Comparison of ENCODE assay signal across 21 cellular contexts in genomic region chr6:51684038-51684437, GRCh38.
"Had no signal": no experiment of that assay in that cellular context is flagged by ENCODE, and none has a peak within 500 bp of the region (broad histone marks: within the 10 kb centered on the region; RNA-seq: fewer than 3 reads in every experiment).

No MANE protein-coding gene starts in this region.

- H3K36me3 Mint-ChIP-seq: brain had no signal

- H3K4me1 ChIP-seq: colonic mucosa had no signal

- DNase-seq: activated CD4-positive, alpha-beta T cell treated with anti-CD3 and anti-CD28 coated beads, Interleukin-2, amount 10 ng/mL, durations not matched to agents 7 days and 5 days; activated CD8-positive, alpha-beta T cell treated with anti-CD3 and anti-CD28 coated beads, Interleukin-2, amount 10 ng/mL, durations not matched to agents 7 days and 5 days; activated naive CD4-positive, alpha-beta T cell treated with anti-CD3 and anti-CD28 coated beads for 36 hours; activated T-cell treated with anti-CD3 and anti-CD28 coated beads, Interleukin-2, amount 50 U/mL, for 24 hours; anterior cingulate cortex; central memory CD4-positive, alpha-beta T cell; colonic mucosa; left cardiac atrium; midbrain; nucleus accumbens; stimulated activated CD4-positive, alpha-beta T cell treated with anti-CD3 and anti-CD28 coated beads, Interleukin-12 subunit alpha, Interleukin-12 subunit beta, amount 100 ng/mL, for 4 hours; stimulated activated CD4-positive, alpha-beta T cell treated with anti-CD3 and anti-CD28 coated beads, Interleukin-1b, Interleukin-23, amount 100 ng/mL, for 48 hours; stimulated activated naive CD4-positive, alpha-beta T cell treated with Interleukin-2 at 50 U/mL for 16 hours; substantia nigra; tibial artery had no signal

- H3K4me3 Mint-ChIP-seq: activated CD4-positive, alpha-beta T cell treated with anti-CD3 and anti-CD28 coated beads, Interleukin-2, amount 10 ng/mL, durations not matched to agents 7 days and 5 days; activated CD8-positive, alpha-beta T cell treated with anti-CD3 and anti-CD28 coated beads, Interleukin-2, amount 10 ng/mL, durations not matched to agents 7 days and 5 days; activated naive CD4-positive, alpha-beta T cell treated with anti-CD3 and anti-CD28 coated beads for 36 hours; activated T-cell treated with anti-CD3 and anti-CD28 coated beads, Interleukin-2, amount 50 U/mL, for 24 hours; brain; nephron; T-helper 1 cell treated with Interleukin-12 subunit alpha and Interleukin-12 subunit beta and Interleukin-4 antibody, amounts not matched to agents 30 μg/mL and 1 μg/mL, for 36 hours had no signal

- H3K4me3 ChIP-seq: colonic mucosa, esophagus muscularis mucosa, lung, tibial artery had no signal

- H3K4me1 Mint-ChIP-seq: activated CD4-positive, alpha-beta T cell treated with anti-CD3 and anti-CD28 coated beads, Interleukin-2, amount 10 ng/mL, durations not matched to agents 7 days and 5 days; nephron had no signal

- H3K9me3 ChIP-seq: colonic mucosa, esophagus muscularis mucosa, tibial artery had no signal

- H3K27ac ChIP-seq: colonic mucosa, esophagus muscularis mucosa, tibial artery had no signal

- H3K9me3 Mint-ChIP-seq: activated CD4-positive, alpha-beta T cell treated with anti-CD3 and anti-CD28 coated beads, Interleukin-2, amount 10 ng/mL, durations not matched to agents 7 days and 5 days; activated naive CD4-positive, alpha-beta T cell treated with anti-CD3 and anti-CD28 coated beads for 36 hours; activated T-cell treated with anti-CD3 and anti-CD28 coated beads, Interleukin-2, amount 50 U/mL, for 24 hours; activated T-helper 2 cell treated with anti-CD3 and anti-CD28 coated beads, Interferon-gamma antibody, Interleukin-2, Interleukin-4, amounts not matched to agents 10 μg/mL and 5 μg/mL and 100 μg/mL, durations not matched to agents 14 hours and 24 hours and 36 hours; brain; nephron had no signal

- H3K36me3 ChIP-seq: colonic mucosa, esophagus muscularis mucosa, tibial artery had no signal

- H3K27me3 ChIP-seq: colonic mucosa, esophagus muscularis mucosa, tibial artery had no signal

- H3K27ac Mint-ChIP-seq: activated CD4-positive, alpha-beta T cell treated with anti-CD3 and anti-CD28 coated beads, Interleukin-2, amount 10 ng/mL, durations not matched to agents 7 days and 5 days; activated CD8-positive, alpha-beta T cell treated with anti-CD3 and anti-CD28 coated beads, Interleukin-2, amount 10 ng/mL, durations not matched to agents 7 days and 5 days; activated naive CD4-positive, alpha-beta T cell treated with anti-CD3 and anti-CD28 coated beads for 36 hours; activated T-cell treated with anti-CD3 and anti-CD28 coated beads, Interleukin-2, amount 50 U/mL, for 24 hours; activated T-helper 2 cell treated with anti-CD3 and anti-CD28 coated beads, Interferon-gamma antibody, Interleukin-2, Interleukin-4, amounts not matched to agents 10 μg/mL and 5 μg/mL and 100 μg/mL, durations not matched to agents 14 hours and 24 hours and 36 hours; brain; nephron; T-helper 1 cell treated with Interleukin-12 subunit alpha and Interleukin-12 subunit beta and Interleukin-4 antibody, amounts not matched to agents 30 μg/mL and 1 μg/mL, for 36 hours had no signal

- H3K27me3 Mint-ChIP-seq: activated CD4-positive, alpha-beta T cell treated with anti-CD3 and anti-CD28 coated beads, Interleukin-2, amount 10 ng/mL, durations not matched to agents 7 days and 5 days; activated T-cell treated with anti-CD3 and anti-CD28 coated beads, Interleukin-2, amount 50 U/mL, for 24 hours; brain had no signal
